Comparison of ENCODE assay signal across 12 cellular contexts in the genomic region with DNA sequence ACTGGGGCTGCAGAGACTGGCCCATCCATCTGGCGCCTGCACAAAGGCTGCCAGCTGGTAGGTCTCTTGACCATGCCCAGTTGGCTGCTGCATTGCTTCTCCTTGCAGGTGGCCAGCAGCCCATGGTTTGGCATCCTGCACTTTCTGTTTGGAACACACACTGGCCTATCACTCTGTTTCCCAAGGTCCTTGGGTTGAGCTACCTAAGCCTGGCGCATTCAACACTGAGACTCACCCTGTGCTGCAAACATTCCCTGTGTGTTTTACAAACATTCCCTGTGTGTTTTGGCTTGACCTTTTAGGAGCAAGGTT. TPM values are rescaled to one million over a fixed set of nuclear protein-coding genes. Genes with fewer than 3 reads are reported as not detected.
A peak's percentile ranks its signal among the peaks of the same experiment; 100 is the strongest.
DNase-seq lines count a peak whose midpoint lies in the region; ATAC-seq, FAIRE-seq and TF ChIP-seq lines count a peak whose summit lies in the region.
"Had no signal": no experiment of that assay in that cellular context is flagged by ENCODE, and none has a peak within 500 bp of the region (broad histone marks: within the 10 kb centered on the region; RNA-seq: fewer than 3 reads in every experiment).

No MANE protein-coding gene starts in this region.

- peak overlapping the region; percentile 30 for H3K4me3 ChIP-seq in adipocyte (ENCODE audit: low read length)
- no peak overlapping the region for H3K4me3 ChIP-seq in keratinocyte (ENCODE audit: control insufficient read depth in 2 of 3, extremely low read depth in 1 of 3, insufficient read depth in 2 of 3, low read depth in 1 of 3, low read length in 3 of 3)
- no peak overlapping the region for H3K4me3 ChIP-seq in suprapubic skin
- H3K4me3 ChIP-seq: cardiac muscle cell had no signal

- H3K9me3 ChIP-seq in adipocyte (ENCODE audit: control insufficient read depth, low read length) (no peaks in the 10 kb centered on the region), keratinocyte (ENCODE audit: control insufficient read depth, low read depth, low read length) (no peaks in the 10 kb centered on the region), suprapubic skin (no peaks in the 10 kb centered on the region)

- dilution Hi-C loops in keratinocyte (cut with MboI; ENCODE audit: extremely low pct_ligation_motif_present, low sequenced_read_pairs): no loop called here

- H3K27ac ChIP-seq in keratinocyte (ENCODE audit: control insufficient read depth, insufficient read depth, low read length) (no peak overlapping the region), suprapubic skin (peak overlapping the region; percentile 83)

- no peak for ATAC-seq in HG03280 (IDR thresholded peaks at IDR 0.05; ENCODE audit: unreplicated experiment)

- no peaks in the 10 kb centered on the region for H3K27me3 ChIP-seq in adipocyte (replicated peaks; ENCODE audit: control insufficient read depth, insufficient read depth, low read length)
- no peaks in the 10 kb centered on the region for H3K27me3 ChIP-seq in keratinocyte (ENCODE audit: control insufficient read depth, extremely low read depth, insufficient read depth, low read length)
- H3K27me3 ChIP-seq in suprapubic skin: no peaks in the 10 kb centered on the region
- H3K27me3 ChIP-seq: cardiac muscle cell had no signal

- H3K36me3 ChIP-seq in adipocyte (ENCODE audit: control insufficient read depth, insufficient read depth, low read length, severe bottlenecking) (peaks cover 22% of the 10 kb centered on the region), keratinocyte (ENCODE audit: control insufficient read depth in 2 of 2, extremely low read depth in 1 of 2, insufficient read depth in 2 of 2, low read length in 2 of 2) (peaks cover 21 to 32% of the 10 kb centered on the region in 2 experiments), suprapubic skin (peaks cover 19% of the 10 kb centered on the region)

- H3K4me2 ChIP-seq in keratinocyte (ENCODE audit: control insufficient read depth, extremely low read depth, insufficient read depth, low read depth, low read length): peak overlapping the region; percentile 51

- peak; percentile 74 for DNase-seq in NCI-H2029 (lab: John Stamatoyannopoulos, UW)
- DNase-seq in adipocyte (ENCODE audit: low read depth): no peak
- no peak for DNase-seq in keratinocyte (ENCODE audit: low read depth, low spot score)
- DNase-seq in suprapubic skin (ENCODE audit: low spot score in 2 of 2): no peak
- no peak for DNase-seq in stimulated activated CD4-positive, alpha-beta T cell treated with anti-CD3 and anti-CD28 coated beads, Interleukin-1b, Interleukin-23, amount 100 ng/mL, for 48 hours
- DNase-seq in 8988T: no peak
- DNase-seq: activated CD8-positive, alpha-beta memory T cell treated with anti-CD3 and anti-CD28 coated beads, Interleukin-2, amount 50 U/mL, for 48 hours; NCI-H510A had no signal

- 96% methylated on average over 2 of the region's 2 CpGs for WGBS in suprapubic skin

- no peak overlapping the region for H3K9ac ChIP-seq in adipocyte (ENCODE audit: low read length)
- H3K9ac ChIP-seq in keratinocyte (ENCODE audit: control insufficient read depth, extremely low read depth, insufficient read depth, low read length): no peak overlapping the region

- TF ChIP-seq POLR2A in suprapubic skin (IDR thresholded peaks at IDR 0.05): no peak

- H3K4me1 ChIP-seq in adipocyte (ENCODE audit: control insufficient read depth, insufficient read depth, low read length): peaks cover 53% of the 10 kb centered on the region
- H3K4me1 ChIP-seq in keratinocyte (ENCODE audit: control insufficient read depth, extremely low read depth, insufficient read depth, low read length): peaks cover 53% of the 10 kb centered on the region
- H3K4me1 ChIP-seq in suprapubic skin: peaks cover 64% of the 10 kb centered on the region

- no peak overlapping the region for H2AFZ ChIP-seq in keratinocyte (ENCODE audit: control insufficient read depth, low read length)

- TF ChIP-seq CTCF in keratinocyte (optimal IDR thresholded peaks at IDR 0.05 in 1 of 3, IDR thresholded peaks at IDR 0.05 in 1 of 3, conservative IDR thresholded peaks at IDR 0.05 in 1 of 3; ENCODE audit: extremely low read depth in 1 of 3, insufficient read depth in 2 of 3, low read length in 3 of 3): no peak
- no peak for TF ChIP-seq CTCF in suprapubic skin (IDR thresholded peaks at IDR 0.05)

- FAIRE-seq in keratinocyte (lab: Jason Lieb, UNC): no peak

- peaks cover 14% of the 10 kb centered on the region for H3K9me1 ChIP-seq in keratinocyte (ENCODE audit: control insufficient read depth, extremely low read depth, insufficient read depth, low read length)

- TF ChIP-seq EP300 in suprapubic skin (IDR thresholded peaks at IDR 0.05): no peak

- peaks cover 38% of the 10 kb centered on the region for H3K79me2 ChIP-seq in keratinocyte (ENCODE audit: control insufficient read depth, insufficient read depth, low read length)

- no peaks in the 10 kb centered on the region for H4K20me1 ChIP-seq in keratinocyte (ENCODE audit: control insufficient read depth, extremely low read depth, insufficient read depth, low read length)

RNA-seq across cellular contexts. Expression of gene TACR2, which starts 55.5 kb away (rescaled TPM):
- polyA plus RNA-seq in keratinocyte: 0.05 to 0.11 TPM (median 0.07 TPM) in 3 replicates
- not detected for polyA plus RNA-seq in keratinocyte (2011; ENCODE audit: low read depth)
- 0.06 TPM in 1 of 2 replicates, not detected in the other for polyA plus RNA-seq in keratinocyte (2011; cell fraction: cytosol; rRNA removed)
- polyA plus RNA-seq in keratinocyte (2011; cell fraction: nucleus; rRNA removed): not detected in 2 replicates
- polyA plus RNA-seq in keratinocyte (2012; ENCODE audit: low replicate concordance): 0.16 and 0.65 TPM in 2 replicates
- not detected in 3 replicates for polyA minus RNA-seq in keratinocyte
- not detected for polyA minus RNA-seq in keratinocyte (2011; cell fraction: cytosol; rRNA and poly(A)+ RNA removed)
- not detected in 2 replicates for polyA minus RNA-seq in keratinocyte (2011; cell fraction: nucleus; rRNA and poly(A)+ RNA removed)
- 1 to 10 TPM in 1 of 4 donors, under 1 TPM in 3; 0.25 to 1.2 (median 0.63) TPM for total RNA-seq in suprapubic skin
- total RNA-seq: cardiac muscle cell; Daoy; T-helper 1 cell treated with Interleukin-12 subunit alpha and Interleukin-12 subunit beta and Interleukin-4 antibody, amounts not matched to agents 30 ng/mL and 1 ng/mL, for 36 hours had no signal
